Comparison of ENCODE assay signal across 1 cellular context in genomic region chr6:104126621-104127020, GRCh38.
TF ChIP-seq lines count a peak whose summit lies in the region.

No MANE protein-coding gene starts in this region.

TF ChIP-seq in GM23338, 12 proteins besides CTCF, POLR2A, EP300 and RAD21 (continued from another document):
- TF ChIP-seq ZNF462 (CRISPR knock-in tag; IDR thresholded peaks at IDR 0.05) (peak; percentile 28; the same call in 1 of the 2 replicates), ETS1 (IDR thresholded peaks at IDR 0.05) (no peak), NANOG (IDR thresholded peaks at IDR 0.05; ENCODE audit: borderline replicate concordance) (no peak), STAT1 (IDR thresholded peaks at IDR 0.05; ENCODE audit: unreplicated experiment) (no peak), ZNF114 (CRISPR knock-in tag; IDR thresholded peaks at IDR 0.05) (no peak)
